2 cellular contexts compared by ENCODE assay signal in genomic region chr20:62732356-62732755, GRCh38.
TF ChIP-seq lines count a peak whose summit lies in the region.

No MANE protein-coding gene starts in this region.

TF ChIP-seq in HCT116, 20 proteins besides CTCF, POLR2A, EP300 and RAD21:
- TF ChIP-seq EZH2phosphoT487 (IDR thresholded peaks at IDR 0.05; ENCODE audit: borderline replicate concordance): no peak
- TF ChIP-seq POLR2AphosphoS5 (IDR thresholded peaks at IDR 0.05; ENCODE audit: low read depth, low read length): 0 out of 2 replicates have a peak, but pooled peaks have one; percentile 26
- TF ChIP-seq EZH2 (IDR thresholded peaks at IDR 0.05): no peak

TF ChIP-seq in K562, 482 proteins besides CTCF, POLR2A, EP300 and RAD21:
- 0 out of 2 replicates have a peak, but pooled peaks have one; percentile 66 for TF ChIP-seq EZH2 (IDR thresholded peaks at IDR 0.05; ENCODE audit: borderline replicate concordance, low read depth, low read length)
- TF ChIP-seq, protein P1, sequence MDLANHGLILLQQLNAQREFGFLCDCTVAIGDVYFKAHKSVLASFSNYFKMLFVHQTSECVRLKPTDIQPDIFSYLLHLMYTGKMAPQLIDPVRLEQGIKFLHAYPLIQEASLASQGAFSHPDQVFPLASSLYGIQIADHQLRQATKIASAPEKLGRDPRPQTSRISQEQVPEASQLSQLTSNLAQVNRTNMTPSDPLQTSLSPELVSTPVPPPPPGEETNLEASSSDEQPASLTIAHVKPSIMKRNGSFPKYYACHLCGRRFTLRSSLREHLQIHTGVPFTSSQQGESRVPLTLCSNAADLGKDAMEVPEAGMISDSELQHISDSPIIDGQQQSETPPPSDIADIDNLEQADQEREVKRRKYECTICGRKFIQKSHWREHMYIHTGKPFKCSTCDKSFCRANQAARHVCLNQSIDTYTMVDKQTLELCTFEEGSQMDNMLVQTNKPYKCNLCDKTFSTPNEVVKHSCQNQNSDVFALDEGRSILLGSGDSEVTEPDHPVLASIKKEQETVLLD (IDR thresholded peaks at IDR 0.05): no peak
